In genomic region chr10:49740346-49741107, GRCh38 we compare ENCODE assay signal across 14 cellular contexts. TPM values are rescaled to one million over a fixed set of nuclear protein-coding genes. Genes with fewer than 3 reads are reported as not detected.
DNase-seq lines count a peak whose midpoint lies in the region; ATAC-seq, FAIRE-seq and TF ChIP-seq lines count a peak whose summit lies in the region.
"Had no signal": no experiment of that assay in that cellular context is flagged by ENCODE, and none has a peak within 500 bp of the region (broad histone marks: within the 10 kb centered on the region; RNA-seq: fewer than 3 reads in every experiment).

No MANE protein-coding gene starts in this region.

- H2AFZ ChIP-seq in K562 (ENCODE audit: low read depth, low read length): no peak overlapping the region
- no peak overlapping the region for H2AFZ ChIP-seq in osteoblast (ENCODE audit: low read length)

- H3K4me2 ChIP-seq in K562 (ENCODE audit: insufficient read depth, low read length): no peak overlapping the region
- H3K4me2 ChIP-seq in osteoblast (ENCODE audit: insufficient read depth, low read length): no peak overlapping the region

- BruUV-seq in K562 (replicated peaks; lab: Mats Ljungman, UMichigan): no TSS peak

- in situ Hi-C loops in GM13976 (cut with MboI; ENCODE audit: low sequenced_read_pairs, unreplicated experiment): no loop called here
- in situ Hi-C loops in K562 (cut with MboI): no loop called here

- DNase-seq in D341Med (ENCODE audit: low spot score) (peak; percentile 42), GM13976 (ENCODE audit: low spot score) (peak; percentile 45), K562 (ENCODE audit: extremely low read depth in 1 of 4, low spot score in 3 of 4) (no peak), osteoblast (ENCODE audit: insufficient read length, low spot score, missing footprints) (peak; percentile 66)
- no peak for DNase-seq in activated naive CD4-positive, alpha-beta T cell treated with anti-CD3 and anti-CD28 coated beads for 36 hours
- no peak for DNase-seq in activated T-cell treated with anti-CD3 and anti-CD28 coated beads, Interleukin-2, amount 50 U/mL, for 48 hours
- no peak for DNase-seq in CD8-positive, alpha-beta T cell
- DNase-seq: CD8-positive, alpha-beta memory T cell; DMS 273 treated with DMSO at 0.1 percent for 48 hours; NCI-H1436; NCI-H226; NCI-H526; RPMI8226 had no signal

- intact Hi-C loops in K562 (cut with micrococcal nuclease): no loop called here
- intact Hi-C loops in activated naive CD4-positive, alpha-beta T cell treated with anti-CD3 and anti-CD28 coated beads for 36 hours (cut with micrococcal nuclease): no loop called here
- intact Hi-C loops in CD8-positive, alpha-beta T cell (cut with DNase I, micrococcal nuclease): no loop called here

- 2% methylated on average over 15 of the region's 16 CpGs for WGBS in K562 (ENCODE audit: insufficient coverage, low coverage, missing lambda C conversion rate)

- H3K36me3 Mint-ChIP-seq in activated naive CD4-positive, alpha-beta T cell treated with anti-CD3 and anti-CD28 coated beads for 36 hours (ENCODE audit: low read depth): no peaks in the 10 kb centered on the region
- no peaks in the 10 kb centered on the region for H3K36me3 Mint-ChIP-seq in CD8-positive, alpha-beta T cell
- H3K36me3 Mint-ChIP-seq: CD8-positive, alpha-beta memory T cell had no signal

- H3K27ac Mint-ChIP-seq in activated naive CD4-positive, alpha-beta T cell treated with anti-CD3 and anti-CD28 coated beads for 36 hours: no peak overlapping the region
- no peak overlapping the region for H3K27ac Mint-ChIP-seq in CD8-positive, alpha-beta T cell
- H3K27ac Mint-ChIP-seq: CD8-positive, alpha-beta memory T cell had no signal

- no peak for TF ChIP-seq POLR2A in K562 (conservative IDR thresholded peaks at IDR 0.05)

- H3K4me3 ChIP-seq in K562: no peak overlapping the region
- H3K4me3 ChIP-seq in osteoblast (ENCODE audit: insufficient read depth, low read length): no peak overlapping the region
- no peak overlapping the region for H3K4me3 ChIP-seq in CD8-positive, alpha-beta T cell (ENCODE audit: low read depth, low read length)
- H3K4me3 ChIP-seq: SJSA1 had no signal

- H3K4me3 Mint-ChIP-seq in activated naive CD4-positive, alpha-beta T cell treated with anti-CD3 and anti-CD28 coated beads for 36 hours: no peak overlapping the region
- H3K4me3 Mint-ChIP-seq in CD8-positive, alpha-beta T cell: no peak overlapping the region
- H3K4me3 Mint-ChIP-seq: CD8-positive, alpha-beta memory T cell had no signal

- no peaks in the 10 kb centered on the region for H3K9me3 Mint-ChIP-seq in activated naive CD4-positive, alpha-beta T cell treated with anti-CD3 and anti-CD28 coated beads for 36 hours
- H3K9me3 Mint-ChIP-seq in CD8-positive, alpha-beta T cell: no peaks in the 10 kb centered on the region
- H3K9me3 Mint-ChIP-seq: CD8-positive, alpha-beta memory T cell had no signal

- H3K27me3 ChIP-seq in K562 (ENCODE audit: control insufficient read depth in 2 of 2, insufficient read depth in 2 of 2, low read length in 2 of 2) (peaks cover 3 to 44% of the 10 kb centered on the region in 2 experiments; a peak in 4 of 5 replicates), osteoblast (ENCODE audit: insufficient read depth, low read length) (no peaks in the 10 kb centered on the region)
- no peaks in the 10 kb centered on the region for H3K27me3 ChIP-seq in CD8-positive, alpha-beta T cell (ENCODE audit: insufficient read depth, low read length)
- H3K27me3 ChIP-seq: SJSA1 had no signal

- H3K9ac ChIP-seq in K562 (ENCODE audit: insufficient read depth in 1 of 2, low read depth in 2 of 2, low read length in 2 of 2): no peak overlapping the region

- H3K9me3 ChIP-seq in K562 (replicated peaks; ENCODE audit: control insufficient read depth, insufficient read depth, low read depth, low read length) (no peaks in the 10 kb centered on the region), osteoblast (ENCODE audit: low read depth, low read length) (no peaks in the 10 kb centered on the region)
- no peaks in the 10 kb centered on the region for H3K9me3 ChIP-seq in CD8-positive, alpha-beta T cell (ENCODE audit: low read length)

- no peak for TF ChIP-seq EP300 in K562 (IDR thresholded peaks at IDR 0.05; ENCODE audit: low read length)

- H3K4me1 ChIP-seq in K562 (replicated peaks in 1 of 2; ENCODE audit: control insufficient read depth in 2 of 2, insufficient read depth in 2 of 2, low read length in 2 of 2) (peaks cover 0 to 12% of the 10 kb centered on the region in 2 experiments; a peak in 1 of 5 replicates), osteoblast (ENCODE audit: insufficient read depth, low read length) (no peaks in the 10 kb centered on the region)
- H3K4me1 ChIP-seq in CD8-positive, alpha-beta T cell (ENCODE audit: insufficient read depth, low read length): no peaks in the 10 kb centered on the region
- H3K4me1 ChIP-seq: SJSA1 had no signal

- H3K27ac ChIP-seq in K562 (ENCODE audit: extremely low read depth, low read depth, low read length) (no peak overlapping the region), osteoblast (ENCODE audit: low read depth, low read length) (no peak overlapping the region)
- H3K27ac ChIP-seq in CD8-positive, alpha-beta T cell (ENCODE audit: low read depth, low read length): no peak overlapping the region
- H3K27ac ChIP-seq: SJSA1 had no signal

- TF ChIP-seq RAD21 in K562 (CRISPR knock-in tag; conservative IDR thresholded peaks at IDR 0.05 in 1 of 2, IDR thresholded peaks at IDR 0.05 in 1 of 2): no peak

- H3K79me2 ChIP-seq in K562 (ENCODE audit: control insufficient read depth, insufficient read depth, low read length) (no peaks in the 10 kb centered on the region), osteoblast (ENCODE audit: insufficient read depth, low read length) (no peaks in the 10 kb centered on the region)

- no peaks in the 10 kb centered on the region for H3K27me3 Mint-ChIP-seq in activated naive CD4-positive, alpha-beta T cell treated with anti-CD3 and anti-CD28 coated beads for 36 hours (ENCODE audit: low read depth)
- no peaks in the 10 kb centered on the region for H3K27me3 Mint-ChIP-seq in CD8-positive, alpha-beta T cell (ENCODE audit: low read depth)
- H3K27me3 Mint-ChIP-seq: CD8-positive, alpha-beta memory T cell had no signal

- ATAC-seq in K562: peak; percentile 62
- no peak for ATAC-seq in CD8-positive, alpha-beta T cell

- no peaks in the 10 kb centered on the region for H3K4me1 Mint-ChIP-seq in activated naive CD4-positive, alpha-beta T cell treated with anti-CD3 and anti-CD28 coated beads for 36 hours (ENCODE audit: low read depth)
- H3K4me1 Mint-ChIP-seq in CD8-positive, alpha-beta T cell (ENCODE audit: low read depth): no peaks in the 10 kb centered on the region
- H3K4me1 Mint-ChIP-seq: CD8-positive, alpha-beta memory T cell had no signal

- POLR2A ChIA-PET in K562 (lab: Yijun Ruan, JAX): no interaction called here
- POLR2A ChIA-PET in CD8-positive, alpha-beta T cell (lab: Charles Lee): no interaction called here

- FAIRE-seq in K562 (lab: Jason Lieb, UNC): no peak

- H3K36me3 ChIP-seq in K562 (ENCODE audit: control insufficient read depth, insufficient read depth, low read length) (no peaks in the 10 kb centered on the region), osteoblast (ENCODE audit: insufficient read depth, low read length) (no peaks in the 10 kb centered on the region)
- no peaks in the 10 kb centered on the region for H3K36me3 ChIP-seq in CD8-positive, alpha-beta T cell (ENCODE audit: insufficient read depth, low read length)
- H3K36me3 ChIP-seq: SJSA1 had no signal

- no peak for TF ChIP-seq CTCF in GM13976 (IDR thresholded peaks at IDR 0.05; ENCODE audit: borderline replicate concordance, control extremely low read depth, extremely low read depth, insufficient read depth, missing control alignments)
- TF ChIP-seq CTCF in K562 (IDR thresholded peaks at IDR 0.05 in 2 of 3, conservative IDR thresholded peaks at IDR 0.05 in 1 of 3; ENCODE audit: insufficient read depth in 2 of 3, low read depth in 1 of 3, low read length in 3 of 3): no peak
- no peak for TF ChIP-seq CTCF in osteoblast (IDR thresholded peaks at IDR 0.05; ENCODE audit: extremely low read depth, low read depth, low read length)
- no peak for TF ChIP-seq CTCF in CD8-positive, alpha-beta T cell (IDR thresholded peaks at IDR 0.05)

- CTCF ChIA-PET in K562 (lab: Yijun Ruan, JAX; ENCODE audit: low intra/inter-chr PET ratio): no interaction called here
- CTCF ChIA-PET in activated naive CD4-positive, alpha-beta T cell treated with anti-CD3 and anti-CD28 coated beads for 36 hours (lab: Charles Lee): no interaction called here
- CTCF ChIA-PET in CD8-positive, alpha-beta T cell (lab: Charles Lee): no interaction called here

- H4K20me1 ChIP-seq in K562 (replicated peaks; ENCODE audit: control insufficient read depth, insufficient read depth, low read length) (peaks cover 30% of the 10 kb centered on the region), osteoblast (ENCODE audit: insufficient read depth, low read length) (no peaks in the 10 kb centered on the region)

- H3K9me1 ChIP-seq in K562 (ENCODE audit: control insufficient read depth, insufficient read depth, low read length): no peaks in the 10 kb centered on the region

TF ChIP-seq in K562, 482 proteins besides CTCF, POLR2A, EP300 and RAD21 (continues in another document):
- TF ChIP-seq ZNF24 (IDR thresholded peaks at IDR 0.05) (no peak), FOXA1 (IDR thresholded peaks at IDR 0.05; ENCODE audit: borderline replicate concordance) (no peak), NUFIP1 (IDR thresholded peaks at IDR 0.05; ENCODE audit: partially characterized antibody) (no peak)

RNA-seq across cellular contexts. Expression of gene OGDHL, which starts 21.6 kb away (rescaled TPM):
- total RNA-seq in K562 (2011; cell fraction: chromatin; rRNA removed; ENCODE audit: low replicate concordance): 3.5 and 13.7 TPM in 2 replicates
- total RNA-seq in K562 (2011; cell fraction: nucleolus; rRNA removed): 7.3 and 9.6 TPM in 2 replicates
- total RNA-seq in K562 (2011; cell fraction: nucleoplasm; rRNA removed): 8.6 and 10.0 TPM in 2 replicates
- total RNA-seq in K562 (2014; rRNA removed): 0.94 and 0.95 TPM in 2 replicates
- 0.45 and 0.51 TPM in 2 replicates for total RNA-seq in K562 (2014; rRNA removed; fragmentation: Illumina TruSeq; extraction: Trizol)
- 0.72 and 0.91 TPM in 2 replicates for total RNA-seq in K562 (2015; rRNA removed; fragmentation: Illumina TruSeq; extraction: Trizol)
- total RNA-seq in K562 (2021): 1.4 and 1.8 TPM in 2 replicates
- polyA plus RNA-seq in K562 (2011; rRNA removed): 1.5 and 1.8 TPM in 2 replicates
- polyA plus RNA-seq in K562 (2011; cell fraction: cytosol; rRNA removed): 0.87 and 2.0 TPM in 2 replicates
- 10.0 and 23.5 TPM in 2 replicates for polyA plus RNA-seq in K562 (2011; cell fraction: nucleus; rRNA removed)
- polyA plus RNA-seq in K562 (2012): 0.76 and 1.2 TPM in 2 replicates
- polyA plus RNA-seq in K562 (2014; fragmentation: Illumina TruSeq; extraction: Trizol): 0.80 and 1.2 TPM in 2 replicates
- under 1 TPM; 0.01 to 0.15 TPM for polyA plus RNA-seq in K562 (2014; fragmentation: Nextera tagmentation; extraction: Ambion mirVana)
- polyA plus RNA-seq in K562 (2014; rRNA removed): 1.5 and 1.7 TPM in 2 replicates
- polyA minus RNA-seq in K562 (2011; rRNA and poly(A)+ RNA removed): 0.81 and 1.5 TPM in 2 replicates
- 0.67 and 0.91 TPM in 2 replicates for polyA minus RNA-seq in K562 (2011; cell fraction: cytosol; rRNA and poly(A)+ RNA removed)
- polyA minus RNA-seq in K562 (2011; cell fraction: nucleus; rRNA and poly(A)+ RNA removed): 5.6 and 7.9 TPM in 2 replicates
- total RNA-seq in osteoblast: under 0.01 and 0.36 TPM in 2 replicates
- total RNA-seq in activated naive CD4-positive, alpha-beta T cell treated with anti-CD3 and anti-CD28 coated beads for 36 hours: under 1 TPM; 0.12 to 0.37 TPM
- under 1 TPM in 1 of 2 experiments, not detected in 1; 0.50 TPM for total RNA-seq in CD8-positive, alpha-beta T cell
- total RNA-seq: SJSA1 had no signal
- polyA plus RNA-seq: CD8-positive, alpha-beta memory T cell had no signal

Comparison
In these comparisons a context has a peak if more than half of its experiments do, and no peak if none do; other contexts are left out.
1. DNase-seq: peak in D341Med (single experiment), GM13976 (single experiment) and osteoblast (single experiment); none in K562 (0 of 4), activated naive CD4-positive, alpha-beta T cell treated with anti-CD3 and anti-CD28 coated beads for 36 hours (single experiment), activated T-cell treated with anti-CD3 and anti-CD28 coated beads, Interleukin-2, amount 50 U/mL, for 48 hours (0 of 2) and CD8-positive, alpha-beta T cell (0 of 7).